Comparison of ENCODE assay signal across 22 cellular contexts in genomic region chr18:63997606-63998005, GRCh38. TPM values are rescaled to one million over a fixed set of nuclear protein-coding genes. Genes with fewer than 3 reads are reported as not detected.
DNase-seq lines count a peak whose midpoint lies in the region; ATAC-seq, FAIRE-seq and TF ChIP-seq lines count a peak whose summit lies in the region.
"Had no signal": no experiment of that assay in that cellular context is flagged by ENCODE, and none has a peak within 500 bp of the region (broad histone marks: within the 10 kb centered on the region; RNA-seq: fewer than 3 reads in every experiment).

No MANE protein-coding gene starts in this region.

- peaks cover 11% of the 10 kb centered on the region for H3K27me3 Mint-ChIP-seq in HFFc6 (ENCODE audit: insufficient read depth)

- FAIRE-seq in D721Med (lab: Jason Lieb, UNC): peak; percentile 75
- peak; percentile 75 for FAIRE-seq in keratinocyte (lab: Jason Lieb, UNC)

- no peak overlapping the region for H2AFZ ChIP-seq in keratinocyte (ENCODE audit: control insufficient read depth, low read length)

- H3K36me3 ChIP-seq in brain microvascular endothelial cell (replicated peaks): no peaks in the 10 kb centered on the region
- H3K36me3 ChIP-seq in keratinocyte (ENCODE audit: control insufficient read depth in 2 of 2, extremely low read depth in 1 of 2, insufficient read depth in 2 of 2, low read length in 2 of 2): no peaks in the 10 kb centered on the region
- H3K36me3 ChIP-seq: Peyer's patch, SJSA1 had no signal

- H3K27me3 ChIP-seq in brain microvascular endothelial cell (replicated peaks) (no peaks in the 10 kb centered on the region), keratinocyte (ENCODE audit: control insufficient read depth, extremely low read depth, insufficient read depth, low read length) (no peaks in the 10 kb centered on the region)
- H3K27me3 ChIP-seq: Peyer's patch, SJSA1 had no signal

- H3K27ac ChIP-seq in brain microvascular endothelial cell (no peak overlapping the region), keratinocyte (ENCODE audit: control insufficient read depth, insufficient read depth, low read length) (peak overlapping the region; percentile 82)
- H3K27ac ChIP-seq: C4-2B, Peyer's patch, SJSA1 had no signal

- peaks cover 21% of the 10 kb centered on the region for H3K4me1 ChIP-seq in keratinocyte (ENCODE audit: control insufficient read depth, extremely low read depth, insufficient read depth, low read length)
- H3K4me1 ChIP-seq: Peyer's patch, SJSA1 had no signal

- H3K36me3 Mint-ChIP-seq in HFFc6 (ENCODE audit: low read depth): no peaks in the 10 kb centered on the region

- H3K4me3 ChIP-seq in brain microvascular endothelial cell (ENCODE audit: low read depth, low read length): no peak overlapping the region
- H3K4me3 ChIP-seq in keratinocyte (ENCODE audit: control insufficient read depth in 2 of 3, extremely low read depth in 1 of 3, insufficient read depth in 2 of 3, low read depth in 1 of 3, low read length in 3 of 3): peak overlapping the region in 1 of 3 experiments; percentile 25
- H3K4me3 ChIP-seq: Peyer's patch, SJSA1 had no signal

- ATAC-seq in HG02970 (IDR thresholded peaks at IDR 0.05; ENCODE audit: low FRiP score, unreplicated experiment) (no peak), HG02870 (IDR thresholded peaks at IDR 0.05; ENCODE audit: unreplicated experiment) (no peak)
- ATAC-seq: Right ventricle myocardium inferior had no signal

- no peak for TF ChIP-seq CTCF in D721Med (IDR thresholded peaks at IDR 0.05; ENCODE audit: insufficient read depth, missing control alignments)
- TF ChIP-seq CTCF in HFFc6 (IDR thresholded peaks at IDR 0.05): no peak
- TF ChIP-seq CTCF in brain microvascular endothelial cell (IDR thresholded peaks at IDR 0.05; ENCODE audit: low read depth, low read length, missing control alignments): no peak
- TF ChIP-seq CTCF in keratinocyte (optimal IDR thresholded peaks at IDR 0.05 in 1 of 3, IDR thresholded peaks at IDR 0.05 in 1 of 3, conservative IDR thresholded peaks at IDR 0.05 in 1 of 3; ENCODE audit: extremely low read depth in 1 of 3, insufficient read depth in 2 of 3, low read length in 3 of 3): no peak

- H3K9ac ChIP-seq in keratinocyte (ENCODE audit: control insufficient read depth, extremely low read depth, insufficient read depth, low read length): peak overlapping the region; percentile 55

- H3K9me1 ChIP-seq in keratinocyte (ENCODE audit: control insufficient read depth, extremely low read depth, insufficient read depth, low read length): no peaks in the 10 kb centered on the region

- H3K9me3 ChIP-seq in keratinocyte (ENCODE audit: control insufficient read depth, low read depth, low read length): peaks cover 4% of the 10 kb centered on the region

- H3K27ac Mint-ChIP-seq in HFFc6: peak overlapping the region; percentile 38; the same call in 1 of the 2 replicates
- H3K27ac Mint-ChIP-seq: CD8-positive, alpha-beta memory T cell had no signal

- H3K4me1 Mint-ChIP-seq in HFFc6 (ENCODE audit: low read depth): peaks cover 17% of the 10 kb centered on the region

- H3K9me3 Mint-ChIP-seq in HFFc6: no peaks in the 10 kb centered on the region; the same call in 1 of the 2 replicates

- H3K4me2 ChIP-seq in keratinocyte (ENCODE audit: control insufficient read depth, extremely low read depth, insufficient read depth, low read depth, low read length): peak overlapping the region; percentile 49

- no peaks in the 10 kb centered on the region for H4K20me1 ChIP-seq in keratinocyte (ENCODE audit: control insufficient read depth, extremely low read depth, insufficient read depth, low read length)

- in situ Hi-C loops in brain microvascular endothelial cell (cut with HindIII; ENCODE audit: low pct_ligation_motif_present, low sequenced_read_pairs): no loop called here

- H3K4me3 Mint-ChIP-seq in HFFc6: no peak overlapping the region
- H3K4me3 Mint-ChIP-seq: CD8-positive, alpha-beta memory T cell had no signal

- dilution Hi-C loops in keratinocyte (cut with MboI; ENCODE audit: extremely low pct_ligation_motif_present, low sequenced_read_pairs): no loop called here

- DNase-seq in D721Med (ENCODE audit: insufficient read length, low spot score): no peak
- DNase-seq in HFFc6: peak; percentile 27
- DNase-seq in brain microvascular endothelial cell: peak; percentile 43
- DNase-seq in keratinocyte (ENCODE audit: low read depth, low spot score): peak; percentile 53
- no peak for DNase-seq in NCI-H1417 treated with DMSO at 0.1 percent for 48 hours (lab: John Stamatoyannopoulos, UW)
- no peak for DNase-seq in inferior parietal cortex (ENCODE audit: extremely low spot score)
- DNase-seq: Calu3; CD8-positive, alpha-beta memory T cell; H7; Karpas-422; NCI-H1694 treated with DMSO at 0.1 percent for 48 hours; NCI-H2081 treated with DMSO at 0.1 percent for 48 hours; NCI-H2171 treated with DMSO at 0.1 percent for 48 hours; NCI-H524 treated with DMSO at 0.1 percent for 48 hours; NCI-H82; Peyer's patch had no signal

- H3K79me2 ChIP-seq in keratinocyte (ENCODE audit: control insufficient read depth, insufficient read depth, low read length): no peaks in the 10 kb centered on the region

RNA-seq across cellular contexts. Expression of gene SERPINB8, which starts 27.7 kb away (rescaled TPM):
- total RNA-seq in HFFc6 (2021; fragmentation: NEBNext Ultra II Directional; extraction: Animal tissue kit (Norgen Biotek cat#: 25700)): 10 to 100 TPM; 32.6 to 42.9 (median 36.9) TPM
- polyA plus RNA-seq in keratinocyte: 35.3 to 48.9 TPM (median 38.6 TPM) in 3 replicates
- 40.7 TPM for polyA plus RNA-seq in keratinocyte (2011; ENCODE audit: low read depth)
- 28.2 and 44.6 TPM in 2 replicates for polyA plus RNA-seq in keratinocyte (2011; cell fraction: cytosol; rRNA removed)
- 42.2 and 53.5 TPM in 2 replicates for polyA plus RNA-seq in keratinocyte (2011; cell fraction: nucleus; rRNA removed)
- polyA plus RNA-seq in keratinocyte (2012; ENCODE audit: low replicate concordance): 42.9 and 55.5 TPM in 2 replicates
- polyA minus RNA-seq in keratinocyte: 15.4 to 26.5 TPM (median 21.3 TPM) in 3 replicates
- polyA minus RNA-seq in keratinocyte (2011; cell fraction: cytosol; rRNA and poly(A)+ RNA removed): 17.1 TPM
- polyA minus RNA-seq in keratinocyte (2011; cell fraction: nucleus; rRNA and poly(A)+ RNA removed): 13.1 and 25.6 TPM in 2 replicates

RNA-seq across cellular contexts. Expression of gene HMSD, which starts 48.5 kb away (rescaled TPM):
- total RNA-seq in HFFc6 (2021; fragmentation: NEBNext Ultra II Directional; extraction: Animal tissue kit (Norgen Biotek cat#: 25700)): under 1 TPM in 2 of 6 experiments, not detected in 4; 0.21 to 0.38 TPM
- 0.64 to 1.2 TPM (median 0.94 TPM) in 3 replicates for polyA plus RNA-seq in keratinocyte
- not detected for polyA plus RNA-seq in keratinocyte (2011; ENCODE audit: low read depth)
- 0.19 and 0.36 TPM in 2 replicates for polyA plus RNA-seq in keratinocyte (2011; cell fraction: cytosol; rRNA removed)
- polyA plus RNA-seq in keratinocyte (2011; cell fraction: nucleus; rRNA removed): 0.28 and 0.39 TPM in 2 replicates
- polyA plus RNA-seq in keratinocyte (2012; ENCODE audit: low replicate concordance): 0.89 TPM in 1 of 2 replicates, not detected in the other
- 0.07 to 3.5 TPM (median 0.66 TPM) in 3 replicates for polyA minus RNA-seq in keratinocyte
- not detected for polyA minus RNA-seq in keratinocyte (2011; cell fraction: cytosol; rRNA and poly(A)+ RNA removed)
- 1.9 TPM in 1 of 2 replicates, not detected in the other for polyA minus RNA-seq in keratinocyte (2011; cell fraction: nucleus; rRNA and poly(A)+ RNA removed)
- total RNA-seq: MCF 10A, Peyer's patch, Right ventricle myocardium inferior had no signal
- polyA plus RNA-seq: CD8-positive, alpha-beta memory T cell had no signal

Comparison
In these comparisons a context has a peak if more than half of its experiments do, and no peak if none do; other contexts are left out.
1. DNase-seq: peak in HFFc6 (single experiment), brain microvascular endothelial cell (single experiment) and keratinocyte (single experiment); none in D721Med (single experiment), NCI-H1417 treated with DMSO at 0.1 percent for 48 hours (single experiment) and inferior parietal cortex (single experiment).